2 cellular contexts compared by ENCODE assay signal in genomic region chr19:52748336-52748950, GRCh38.
TF ChIP-seq lines count a peak whose summit lies in the region.

No MANE protein-coding gene starts in this region.

TF ChIP-seq in SK-N-SH, 30 proteins besides CTCF, POLR2A, EP300 and RAD21 (continued from another document):
- TF ChIP-seq CHD2 (IDR thresholded peaks at IDR 0.05; ENCODE audit: low read length, partially characterized antibody) (no peak), SMC3 (IDR thresholded peaks at IDR 0.05; ENCODE audit: low read depth, low read length) (0 out of 2 replicates have a peak, but pooled peaks have one; percentile 11)

TF ChIP-seq in SK-N-SH treated with all-trans-retinoic acid at 6 μM for 48 hours, 23 proteins besides CTCF, POLR2A, EP300 and RAD21 (continued from another document):
- TF ChIP-seq ZNF8 (CRISPR knock-in tag; IDR thresholded peaks at IDR 0.05) (no peak), OSR1 (CRISPR knock-in tag; IDR thresholded peaks at IDR 0.05) (no peak), BACH2 (CRISPR knock-in tag; IDR thresholded peaks at IDR 0.05; ENCODE audit: borderline replicate concordance) (no peak), RARB (CRISPR knock-in tag; IDR thresholded peaks at IDR 0.05) (no peak)
TF ChIP-seq in SK-N-SH treated with all-trans-retinoic acid at 6 μM for 48 hours: peak in this region for 0.
